30 cellular contexts compared by ENCODE assay signal in the genomic region with DNA sequence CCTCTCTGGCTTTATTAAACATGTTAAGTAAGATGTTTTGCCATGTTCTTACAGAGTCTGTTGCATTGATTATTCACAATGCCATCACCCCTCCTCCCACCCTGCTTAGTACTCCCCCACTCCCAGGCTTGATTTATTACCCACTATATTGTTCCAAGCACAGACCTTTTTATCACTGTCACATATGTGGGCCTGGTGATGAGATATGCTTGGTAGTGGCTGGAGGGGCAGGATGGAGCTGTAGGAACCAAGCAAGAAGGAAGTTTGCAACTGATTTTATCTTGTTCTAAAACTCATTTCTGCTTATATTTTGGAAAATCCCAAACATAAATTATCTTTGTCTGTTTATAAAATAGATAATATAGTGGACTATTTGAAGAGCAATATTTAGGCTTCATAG.
"Had no signal": no experiment of that assay in that cellular context is flagged by ENCODE, and none has a peak within 500 bp of the region (broad histone marks: within the 10 kb centered on the region; RNA-seq: fewer than 3 reads in every experiment).

No MANE protein-coding gene starts in this region.

- H3K4me1 ChIP-seq: Peyer's patch, SJSA1 had no signal

- ATAC-seq: activated CD8-positive, alpha-beta memory T cell treated with anti-CD3 and anti-CD28 coated beads, Interleukin-2, amount 10 ng/mL, durations not matched to agents 7 days and 5 days; activated naive CD4-positive, alpha-beta T cell treated with anti-CD3 and anti-CD28 coated beads, Interleukin-2, amount 50 U/mL, for 72 hours; activated naive CD8-positive, alpha-beta T cell treated with anti-CD3 and anti-CD28 coated beads, Interleukin-2, amount 50 U/mL, for 24 hours; K562; T-cell had no signal

- DNase-seq: activated B cell treated with CpG ODN at 0.5 μM for 24 hours; activated CD4-positive, alpha-beta T cell treated with anti-CD3 and anti-CD28 coated beads for 1 hour; activated CD4-positive, alpha-beta T cell treated with anti-CD3 and anti-CD28 coated beads, Interleukin-2, amount 10 ng/mL, durations not matched to agents 24 days and 14 days; activated CD4-positive, alpha-beta T cell treated with anti-CD3 and anti-CD28 coated beads, Interleukin-2, amount 50 U/mL, for 48 hours; activated CD8-positive, alpha-beta memory T cell treated with anti-CD3 and anti-CD28 coated beads, Interleukin-2, amount 10 ng/mL, durations not matched to agents 7 days and 5 days; activated effector memory CD4-positive, alpha-beta T cell treated with Interleukin-2 at 50 U/mL for 16 hours; activated naive CD4-positive, alpha-beta T cell; activated naive CD8-positive, alpha-beta T cell treated with anti-CD3 and anti-CD28 coated beads, Interleukin-2, amount 50 U/mL, for 24 hours; activated T-cell treated with anti-CD3 and anti-CD28 coated beads, Interleukin-2, amount 50 U/mL, for 24 hours; amniotic stem cell; Karpas-422; MM.1S; NCI-H1105 treated with DMSO at 0.1 percent for 48 hours; NCI-H1436 treated with DMSO at 0.1 percent for 48 hours; NCI-H187; NCI-H2081; NCI-H2171; NCI-H2227 treated with DMSO at 0.1 percent for 48 hours; NCI-H526; NCI-H774; NK-92 treated with Interleukin-12 subunit alpha and Interleukin-12 subunit beta, amount 100 ng/mL, for 24 hours; Peyer's patch; Right ventricle myocardium superior; T-cell; T-helper 2 cell; T1000 had no signal

- H3K27me3 ChIP-seq: Peyer's patch, SJSA1 had no signal

- H3K36me3 ChIP-seq: Peyer's patch, SJSA1 had no signal

- H3K9me3 ChIP-seq: Peyer's patch had no signal

- H3K27ac ChIP-seq: Peyer's patch, RWPE1, SJSA1 had no signal

- H3K4me3 ChIP-seq: K562, Peyer's patch, SJSA1 had no signal
